In the genomic region with DNA sequence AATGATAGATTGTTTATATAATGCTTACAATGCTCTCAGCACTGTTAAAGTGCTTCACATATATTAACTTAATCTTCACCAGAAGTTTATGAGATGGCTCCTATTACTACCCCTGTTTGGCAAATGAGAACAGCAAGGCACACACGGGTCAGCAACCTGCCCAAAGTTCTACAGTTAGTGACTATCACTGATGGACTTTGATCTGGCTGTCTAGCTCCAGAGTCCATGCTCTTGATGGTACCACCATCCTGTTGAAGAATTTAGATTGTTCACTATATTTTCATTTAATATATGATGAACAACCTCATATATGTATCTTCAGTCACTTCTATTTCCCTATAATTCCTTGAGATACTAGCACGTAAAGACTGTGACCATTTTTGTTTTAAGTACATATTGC, we compare ENCODE assay signal across 14 cellular contexts. TPM values are rescaled to one million over a fixed set of nuclear protein-coding genes. Genes with fewer than 3 reads are reported as not detected.
DNase-seq lines count a peak whose midpoint lies in the region; ATAC-seq and TF ChIP-seq lines count a peak whose summit lies in the region.
"Had no signal": no experiment of that assay in that cellular context is flagged by ENCODE, and none has a peak within 500 bp of the region (broad histone marks: within the 10 kb centered on the region; RNA-seq: fewer than 3 reads in every experiment).

No MANE protein-coding gene starts in this region.

- H3K27ac ChIP-seq in VCaP: peak overlapping the region; percentile 77; the same call in 1 of the 2 replicates
- no peak overlapping the region for H3K27ac ChIP-seq in liver (ENCODE audit: low read depth in 1 of 2, low read length in 2 of 2)

- H3K4me1 Mint-ChIP-seq in activated naive CD4-positive, alpha-beta T cell treated with anti-CD3 and anti-CD28 coated beads, Interleukin-2, amount 50 U/mL, for 24 hours: peaks cover 34% of the 10 kb centered on the region

- peaks cover 9% of the 10 kb centered on the region for H3K36me3 Mint-ChIP-seq in activated naive CD4-positive, alpha-beta T cell treated with anti-CD3 and anti-CD28 coated beads, Interleukin-2, amount 50 U/mL, for 24 hours

- intact Hi-C loops in lower leg skin (cut with DNase I; ENCODE audit: low total_unique reads): no loop called here

- no peak for ATAC-seq in GM21381 (IDR thresholded peaks at IDR 0.05; ENCODE audit: unreplicated experiment)

- H3K27ac Mint-ChIP-seq in activated naive CD4-positive, alpha-beta T cell treated with anti-CD3 and anti-CD28 coated beads, Interleukin-2, amount 50 U/mL, for 24 hours: peak overlapping the region; percentile 52

- TF ChIP-seq CTCF in VCaP (conservative IDR thresholded peaks at IDR 0.05): no peak
- no peak for TF ChIP-seq CTCF in liver (IDR thresholded peaks at IDR 0.05; ENCODE audit: low read depth, low read length, missing input control)
- TF ChIP-seq CTCF in lower leg skin (IDR thresholded peaks at IDR 0.05): no peak

- H3K27me3 ChIP-seq in liver (ENCODE audit: control insufficient read depth in 4 of 4, insufficient read depth in 4 of 4, low read length in 3 of 4): no peaks in the 10 kb centered on the region
- H3K27me3 ChIP-seq: BE2C had no signal

- H3K4me3 ChIP-seq in liver (ENCODE audit: low read depth in 1 of 3, low read length in 3 of 3) (no peak overlapping the region), lower leg skin (ENCODE audit: low read depth, poor library complexity, severe bottlenecking) (no peak overlapping the region)

- TF ChIP-seq RAD21 in liver (IDR thresholded peaks at IDR 0.05): peak in 1 of 2 donors; percentile 24

- no peaks in the 10 kb centered on the region for H3K27me3 Mint-ChIP-seq in activated naive CD4-positive, alpha-beta T cell treated with anti-CD3 and anti-CD28 coated beads, Interleukin-2, amount 50 U/mL, for 24 hours
- H3K27me3 Mint-ChIP-seq: CD8-positive, alpha-beta memory T cell had no signal

- 50% methylated on average over 2 of the region's 2 CpGs for WGBS in liver
- 85 to 94% methylated on average over 2 of the region's 2 CpGs for WGBS in lower leg skin, 2 donors

- H3K36me3 ChIP-seq in liver (ENCODE audit: control insufficient read depth in 4 of 4, insufficient read depth in 3 of 4, low read depth in 1 of 4, low read length in 3 of 4): peaks cover 0 to 10% (median 3%) of the 10 kb centered on the region in 4 donors

- no peaks in the 10 kb centered on the region for H3K9me3 ChIP-seq in liver (ENCODE audit: control insufficient read depth in 4 of 4, low read length in 3 of 4)
- H3K9me3 ChIP-seq: BE2C, Caco-2 had no signal

- no peak overlapping the region for H3K9ac ChIP-seq in liver (ENCODE audit: low read depth in 1 of 2, low read length in 2 of 2)

- DNase-seq in activated naive CD4-positive, alpha-beta T cell treated with anti-CD3 and anti-CD28 coated beads, Interleukin-2, amount 50 U/mL, for 16 hours: no peak
- DNase-seq in NCI-H510A treated with DMSO at 0.1 percent for 48 hours (lab: John Stamatoyannopoulos, UW): no peak
- no peak for DNase-seq in lower leg skin (ENCODE audit: low spot score in 2 of 2)
- DNase-seq: BE2C; Caco-2; CD8-positive, alpha-beta memory T cell; DND-41; GDM1; IMR-90 had no signal

- TF ChIP-seq POLR2A in lower leg skin (IDR thresholded peaks at IDR 0.05): no peak

- no peaks in the 10 kb centered on the region for H3K9me3 Mint-ChIP-seq in activated naive CD4-positive, alpha-beta T cell treated with anti-CD3 and anti-CD28 coated beads, Interleukin-2, amount 50 U/mL, for 24 hours
- H3K9me3 Mint-ChIP-seq: CD14-positive monocyte; CD8-positive, alpha-beta memory T cell had no signal

- peaks cover 0 to 9% (median 2%) of the 10 kb centered on the region in 4 donors for H3K4me1 ChIP-seq in liver (ENCODE audit: control insufficient read depth in 4 of 4, insufficient read depth in 4 of 4, low read length in 3 of 4)
- H3K4me1 ChIP-seq: BE2C, Caco-2 had no signal

- no peak overlapping the region for H3K4me3 Mint-ChIP-seq in activated naive CD4-positive, alpha-beta T cell treated with anti-CD3 and anti-CD28 coated beads, Interleukin-2, amount 50 U/mL, for 24 hours
- H3K4me3 Mint-ChIP-seq: CD14-positive monocyte; CD8-positive, alpha-beta memory T cell had no signal

TF ChIP-seq in liver, 16 proteins besides CTCF, POLR2A, EP300 and RAD21:
- TF ChIP-seq YY1 (IDR thresholded peaks at IDR 0.05) (peak; percentile 71), FOXA1 (IDR thresholded peaks at IDR 0.05) (no peak), EGR1 (IDR thresholded peaks at IDR 0.05; ENCODE audit: low read depth in 2 of 2) (no peak), MAX (IDR thresholded peaks at IDR 0.05) (peak; percentile 23), FOXA2 (IDR thresholded peaks at IDR 0.05) (peak; percentile 15), SP1 (IDR thresholded peaks at IDR 0.05) (peak; percentile 83), HNF4A (conservative IDR thresholded peaks at IDR 0.05) (peak; percentile 99 to 100), NR2F2 (IDR thresholded peaks at IDR 0.05) (no peak), TAF1 (conservative IDR thresholded peaks at IDR 0.05) (no peak), RXRA (IDR thresholded peaks at IDR 0.05) (peak; percentile 66 to 84), HNF4G (IDR thresholded peaks at IDR 0.05) (peak; percentile 96), JUND (IDR thresholded peaks at IDR 0.05) (peak in 1 of 2 donors; percentile 48), GABPA (IDR thresholded peaks at IDR 0.05 in 1 of 2, conservative IDR thresholded peaks at IDR 0.05 in 1 of 2) (peak in 1 of 2 donors; percentile 17), REST (IDR thresholded peaks at IDR 0.05) (peak; percentile 61), ZBTB33 (IDR thresholded peaks at IDR 0.05) (peak; percentile 46)
- TF ChIP-seq, protein P1, sequence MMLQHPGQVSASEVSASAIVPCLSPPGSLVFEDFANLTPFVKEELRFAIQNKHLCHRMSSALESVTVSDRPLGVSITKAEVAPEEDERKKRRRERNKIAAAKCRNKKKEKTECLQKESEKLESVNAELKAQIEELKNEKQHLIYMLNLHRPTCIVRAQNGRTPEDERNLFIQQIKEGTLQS (IDR thresholded peaks at IDR 0.05): no peak
TF ChIP-seq in liver: peak in this region for 11.

RNA-seq across cellular contexts. Expression of gene GLIPR1, which starts 10.6 kb away (rescaled TPM):
- total RNA-seq in liver (1 to 10 TPM; 4.8 to 8.2 TPM), lower leg skin (10 to 100 TPM in 1 of 4 donors, 1 to 10 TPM in 3; 2.5 to 12.0 (median 3.8) TPM)
- polyA plus RNA-seq in liver: 1 to 10 TPM; 3.0 to 4.6 TPM

RNA-seq across cellular contexts. Expression of gene KRR1, which starts 20.2 kb away (rescaled TPM):
- total RNA-seq in liver: 10 to 100 TPM in 1 of 2 donors, 1 to 10 TPM in 1; 9.9 to 19.8 TPM
- polyA plus RNA-seq in liver: 10 to 100 TPM; 10.5 to 19.3 TPM
- total RNA-seq in lower leg skin: 10 to 100 TPM; 21.3 to 52.3 (median 32.0) TPM
